In the genomic region with DNA sequence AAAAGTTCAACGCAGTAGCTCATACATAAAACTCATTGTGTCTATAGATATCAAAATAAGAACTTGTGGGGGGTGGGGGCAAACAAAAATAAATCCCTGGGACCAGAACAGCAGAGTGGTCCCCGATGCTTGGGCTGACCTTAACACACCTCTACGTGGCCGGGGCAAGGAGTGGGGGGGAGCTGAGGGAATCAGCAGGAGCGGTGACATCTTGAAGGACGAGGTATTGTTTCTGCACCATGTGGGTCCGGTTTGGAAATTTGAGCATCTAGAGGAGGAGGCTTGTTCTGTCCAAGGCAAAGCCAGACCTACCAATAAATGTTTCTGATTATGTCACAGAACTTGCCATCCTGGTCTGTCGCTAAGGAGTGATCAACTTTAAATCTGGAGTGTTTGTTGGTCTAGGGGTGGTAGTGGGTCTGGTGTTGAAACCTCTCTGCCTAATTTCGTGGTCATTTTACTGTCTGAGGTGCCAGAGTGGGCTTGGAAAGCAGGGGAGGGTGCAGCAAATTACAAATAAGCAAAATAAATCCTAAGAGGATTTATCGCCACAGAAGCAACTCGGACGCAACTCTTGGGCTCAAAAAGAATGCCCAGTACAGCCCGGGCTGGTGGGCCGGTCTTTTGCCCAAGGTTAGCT, we compare ENCODE assay signal across 8 cellular contexts. TPM values are rescaled to one million over a fixed set of nuclear protein-coding genes. Genes with fewer than 3 reads are reported as not detected.
A peak's percentile ranks its signal among the peaks of the same experiment; 100 is the strongest.
DNase-seq lines count a peak whose midpoint lies in the region; ATAC-seq and TF ChIP-seq lines count a peak whose summit lies in the region.

No MANE protein-coding gene starts in this region.

- no peaks in the 10 kb centered on the region for H3K36me3 ChIP-seq in ACC112 (ENCODE audit: insufficient read depth, low read length)
- H3K36me3 ChIP-seq in HUES6 (ENCODE audit: control insufficient read depth, insufficient read depth, low read length), result no peaks in the 10 kb centered on the region
- no peaks in the 10 kb centered on the region for H3K36me3 ChIP-seq in mammary epithelial cell (ENCODE audit: insufficient read depth, low read length)
- H3K36me3 ChIP-seq in mesodermal cell (ENCODE audit: control insufficient read depth, insufficient read depth, low read length), result no peaks in the 10 kb centered on the region

- ATAC-seq in GM19035 (IDR thresholded peaks at IDR 0.05; ENCODE audit: unreplicated experiment), result no peak

- CTCF ChIA-PET in mammary epithelial cell (lab: Charles Lee; ENCODE audit: low non-redundant PET), result no interaction called here

- WGBS in mammary epithelial cell (ENCODE audit: low coverage, missing lambda C conversion rate), result 44% methylated on average over 9 of the region's 14 CpGs
- 28 to 46% methylated on average over 5 to 12 of the region's 14 CpGs for WGBS in mesodermal cell (ENCODE audit: insufficient coverage in 2 of 2), 2 experiments

- in situ Hi-C loops in mammary epithelial cell (cut with MboI; ENCODE audit: low sequenced_read_pairs in 2 of 2), result loop anchor here in 1 of 2 donors (10.0 kb wide), 1 partner anchor 107 kb away; no protein-coding TSS in a partner anchor

- peak overlapping the region; percentile 59 for H2AFZ ChIP-seq in ACC112 (ENCODE audit: low read length, unreplicated experiment)
- H2AFZ ChIP-seq in mammary epithelial cell (ENCODE audit: low read depth, low read length), result peak overlapping the region; percentile 95

- TSS peak; percentile 71 for BruUV-seq in mammary epithelial cell (replicated peaks; lab: Mats Ljungman, UMichigan)

- H3K27ac ChIP-seq in ACC112 (ENCODE audit: low read depth, low read length) (no peak overlapping the region), HUES6 (ENCODE audit: low read depth, low read length) (no peak overlapping the region), mammary epithelial cell (ENCODE audit: insufficient read depth, low read depth, low read length) (peak overlapping the region; percentile 63), mesodermal cell (ENCODE audit: low read depth, low read length, severe bottlenecking) (peak overlapping the region; percentile 96)

- no peak for DNase-seq in mammary epithelial cell
- no peak for DNase-seq in NCI-H446 (lab: John Stamatoyannopoulos, UW)
- DNase-seq in COR-L47 (lab: John Stamatoyannopoulos, UW), result no peak
- DNase-seq in activated gamma-delta T cell (lab: John Stamatoyannopoulos, UW), result no peak

- H3K79me2 ChIP-seq in ACC112 (ENCODE audit: control insufficient read depth, insufficient read depth, low read length, unreplicated experiment) (peaks cover 31% of the 10 kb centered on the region), mammary epithelial cell (ENCODE audit: insufficient read depth, low read length) (peaks cover 36% of the 10 kb centered on the region)

- H3K9me3 ChIP-seq in HUES6 (ENCODE audit: control insufficient read depth, insufficient read depth, low read depth, low read length) (no peaks in the 10 kb centered on the region), mammary epithelial cell (replicated peaks; ENCODE audit: insufficient read depth, low read length) (no peaks in the 10 kb centered on the region), mesodermal cell (ENCODE audit: control insufficient read depth, low read length) (no peaks in the 10 kb centered on the region)

- H3K9ac ChIP-seq in HUES6 (ENCODE audit: low read length) (peak overlapping the region; percentile 27), mammary epithelial cell (ENCODE audit: insufficient read depth, low read length) (peak overlapping the region; percentile 78)

- peaks cover 20% of the 10 kb centered on the region for H3K4me1 ChIP-seq in ACC112 (ENCODE audit: control insufficient read depth, insufficient read depth, low read length, unreplicated experiment)
- peaks cover 42% of the 10 kb centered on the region for H3K4me1 ChIP-seq in HUES6 (ENCODE audit: control insufficient read depth, insufficient read depth, low read length)
- H3K4me1 ChIP-seq in mammary epithelial cell (ENCODE audit: insufficient read depth, low read length), result peaks cover 19% of the 10 kb centered on the region
- H3K4me1 ChIP-seq in mesodermal cell (ENCODE audit: control insufficient read depth, insufficient read depth, low read length, poor library complexity, severe bottlenecking), result peaks cover 30% of the 10 kb centered on the region

- peak overlapping the region; percentile 81 for H3K4me3 ChIP-seq in ACC112 (ENCODE audit: low read depth, low read length)
- H3K4me3 ChIP-seq in HUES6 (ENCODE audit: low read depth, low read length), result peak overlapping the region; percentile 75
- peak overlapping the region; percentile 67 to 79 (median 73) for H3K4me3 ChIP-seq in mammary epithelial cell (replicated peaks in 1 of 3; ENCODE audit: insufficient read depth in 1 of 3, low read depth in 2 of 3, low read length in 3 of 3)
- peak overlapping the region; percentile 88 for H3K4me3 ChIP-seq in mesodermal cell (ENCODE audit: extremely low read depth, insufficient read depth, low read length, poor library complexity, severe bottlenecking)

- TF ChIP-seq CTCF in mammary epithelial cell (conservative IDR thresholded peaks at IDR 0.05 in 1 of 2, IDR thresholded peaks at IDR 0.05 in 1 of 2; ENCODE audit: extremely low read depth in 1 of 2, insufficient read depth in 1 of 2, low read depth in 1 of 2, low read length in 2 of 2), result no peak

- dilution Hi-C loops in mammary epithelial cell (cut with HindIII; ENCODE audit: low sequenced_read_pairs), result no loop called here

- H3K4me2 ChIP-seq in mammary epithelial cell (ENCODE audit: insufficient read depth, low read depth, low read length), result peak overlapping the region; percentile 97

- intact Hi-C loops in mammary epithelial cell (cut with micrococcal nuclease), result loop anchor here (2.0 to 10.0 kb wide), 4 partner anchors 25 to 380 kb away; a partner anchor contains a TSS

- H3K27me3 ChIP-seq in ACC112 (ENCODE audit: insufficient read depth, low read length) (peaks cover 16% of the 10 kb centered on the region), HUES6 (ENCODE audit: control insufficient read depth, insufficient read depth, low read length) (peaks cover 17% of the 10 kb centered on the region), mammary epithelial cell (ENCODE audit: insufficient read depth, low read length) (no peaks in the 10 kb centered on the region)

- no peaks in the 10 kb centered on the region for H4K20me1 ChIP-seq in mammary epithelial cell (ENCODE audit: insufficient read depth, low read length)

RNA-seq across cellular contexts. Expression of a gene that starts 0.8 kb away (rescaled TPM):
- 10 to 100 TPM; 23.4 to 47.2 TPM for total RNA-seq in mammary epithelial cell
- 16.4 TPM for polyA plus RNA-seq in mammary epithelial cell
- polyA minus RNA-seq in mammary epithelial cell, result 28.6 TPM
- polyA plus RNA-seq in mesodermal cell (2013, experiment 1 of 2), result 42.9 TPM
- 42.4 TPM for polyA plus RNA-seq in mesodermal cell (2013, experiment 2 of 2)

Comparison
In these comparisons a context has a peak if more than half of its experiments do, and no peak if none do; other contexts are left out.
1. H3K27ac ChIP-seq: peak in mammary epithelial cell (single experiment) and mesodermal cell (single experiment); none in ACC112 (single experiment) and HUES6 (single experiment).
2. Peak in every context shown above with its lines, with median percentiles within 50 percentile points of each other: H3K4me3 ChIP-seq.